ENCODE assay signal across 19 cellular contexts in genomic region chr1:89975540-89976125, GRCh38. TPM values are rescaled to one million over a fixed set of nuclear protein-coding genes. Genes with fewer than 3 reads are reported as not detected.
A peak's percentile ranks its signal among the peaks of the same experiment; 100 is the strongest.
DNase-seq lines count a peak whose midpoint lies in the region; ATAC-seq, FAIRE-seq and TF ChIP-seq lines count a peak whose summit lies in the region.
"Had no signal": no experiment of that assay in that cellular context is flagged by ENCODE, and none has a peak within 500 bp of the region (broad histone marks: within the 10 kb centered on the region; RNA-seq: fewer than 3 reads in every experiment).

No MANE protein-coding gene starts in this region.

- H3K4me3 ChIP-seq in A549 (no peak overlapping the region), PC-9 (peak overlapping the region; percentile 48; the same call in 1 of the 2 replicates), GM12878 (no peak overlapping the region), foreskin fibroblast (ENCODE audit: low read depth in 1 of 2, low read length in 2 of 2) (no peak overlapping the region)
- H3K4me3 ChIP-seq: mucosa of descending colon, ovary, sigmoid colon had no signal

- BruUV-seq in PC-9 (replicated peaks; lab: Mats Ljungman, UMichigan) (TSS peak; percentile 51), GM12878 (replicated peaks; lab: Mats Ljungman, UMichigan) (no TSS peak)

- TF ChIP-seq EP300 in A549 (IDR thresholded peaks at IDR 0.05) (no peak), GM12878 (IDR thresholded peaks at IDR 0.05; ENCODE audit: borderline replicate concordance in 1 of 2, control insufficient read depth in 1 of 2, low read depth in 2 of 2, low read length in 2 of 2) (no peak)

- RAD21 ChIA-PET in GM12878 (lab: Charles Lee; ENCODE audit: unreplicated experiment), result interaction anchor here (0.8 to 1.3 kb wide), 5 partner anchors 10 to 194 kb away, joined by 3 to 6 read pairs (median 4); no protein-coding TSS in a partner anchor

- H3K9me2 ChIP-seq in PC-9 (ENCODE audit: insufficient read depth), result no peaks in the 10 kb centered on the region

- no peak overlapping the region for H3K9ac ChIP-seq in GM12878 (ENCODE audit: control insufficient read depth, insufficient read depth, low read length)

- SMC1A ChIA-PET in GM12878 (lab: Charles Lee; ENCODE audit: uncharacterized antibody, unreplicated experiment), result interaction anchor here (0.6 to 1.2 kb wide), 5 partner anchors 11 to 181 kb away, joined by 3 to 6 read pairs (median 3); no protein-coding TSS in a partner anchor

- FAIRE-seq in A549 (lab: Jason Lieb, UNC) (no peak), GM12878 (lab: Jason Lieb, UNC) (no peak)
- FAIRE-seq: colon, frontal cortex had no signal

- CTCF ChIA-PET in A549 (lab: Yijun Ruan, JAX), result interaction anchor here (0.8 to 2.0 kb wide), 5 partner anchors 11 to 195 kb away, joined by 3 to 12 read pairs (median 3); no protein-coding TSS in a partner anchor
- CTCF ChIA-PET in PC-9 (lab: Charles Lee), result interaction anchor here (0.8 kb wide), 1 partner anchor 10 kb away, joined by 16 read pairs; no protein-coding TSS in a partner anchor
- CTCF ChIA-PET in GM12878 (lab: Yijun Ruan, JAX), result interaction anchor here (0.7 to 1.7 kb wide), 4 partner anchors 9 to 213 kb away, joined by 3 to 11 read pairs (median 4); no protein-coding TSS in a partner anchor

- TF ChIP-seq RAD21 in A549 (conservative IDR thresholded peaks at IDR 0.05 in 1 of 2, IDR thresholded peaks at IDR 0.05 in 1 of 2) (no peak), GM12878 (IDR thresholded peaks at IDR 0.05; ENCODE audit: insufficient read depth, low read depth, low read length) (no peak)

- H2AFZ ChIP-seq in PC-9, result 0 out of 2 replicates have a peak overlapping the region, but pooled peaks have one; percentile 0
- no peak overlapping the region for H2AFZ ChIP-seq in GM12878 (ENCODE audit: control insufficient read depth, low read depth, low read length)

- in situ Hi-C loops in KBM-7 (cut with MboI; ENCODE audit: low pct_unique_long_range_greater_than_20kb, low sequenced_read_pairs) (no loop called here), GM12878 (cut with MboI) (loop anchor here (25.0 kb wide), 2 partner anchors 338 to 463 kb away; partner anchors contain the start of genes LRRC8B and LRRC8C)

- intact Hi-C loops in PC-9 (cut with micrococcal nuclease; ENCODE audit: unreplicated experiment) (loop anchor here (1.0 kb wide), 4 partner anchors 12 to 85 kb away; no protein-coding TSS in a partner anchor), GM12878 (cut with micrococcal nuclease; ENCODE audit: unreplicated experiment) (no loop called here)

- H3K4me2 ChIP-seq in A549 (peak overlapping the region; percentile 70), PC-9 (peak overlapping the region; percentile 84), GM12878 (ENCODE audit: control insufficient read depth, insufficient read depth) (no peak overlapping the region)

- H3K36me3 ChIP-seq in PC-9 (ENCODE audit: low read depth), result no peaks in the 10 kb centered on the region
- no peaks in the 10 kb centered on the region for H3K36me3 ChIP-seq in GM12878 (ENCODE audit: control insufficient read depth in 2 of 2, insufficient read depth in 2 of 2, low read length in 1 of 2)
- H3K36me3 ChIP-seq: ovary, sigmoid colon had no signal

- no peak for DNase-seq in A549 (ENCODE audit: low read depth in 1 of 2, low spot score in 1 of 2)
- DNase-seq in KBM-7, result peak; percentile 39
- DNase-seq in PC-9, result peak in 1 of 2 experiments; percentile 80
- no peak for DNase-seq in GM12878 (ENCODE audit: low read depth, low spot score)
- DNase-seq in activated effector memory CD4-positive, alpha-beta T cell treated with anti-CD3 and anti-CD28 coated beads, Interleukin-2, amount 50 U/mL, for 16 hours, result no peak
- DNase-seq in T-helper 1 cell, result no peak
- DNase-seq in foreskin fibroblast, result no peak
- DNase-seq in AG08395 (ENCODE audit: low spot score), result no peak
- DNase-seq: activated CD4-positive, alpha-beta T cell treated with anti-CD3 and anti-CD28 coated beads, Interleukin-2, amount 10 ng/mL, durations not matched to agents 24 days and 14 days; activated naive CD4-positive, alpha-beta T cell treated with anti-CD3 and anti-CD28 coated beads, Interleukin-2, amount 50 U/mL, for 16 hours; left cardiac atrium; mucosa of descending colon; NCI-H1105; SHP77; sigmoid colon; substantia nigra had no signal

- H3K9me3 ChIP-seq in A549, result no peaks in the 10 kb centered on the region
- H3K9me3 ChIP-seq in PC-9 (ENCODE audit: insufficient read depth, low read depth), result 0 out of 2 replicates have a peak, but pooled peaks cover 3% of the 10 kb centered on the region
- no peaks in the 10 kb centered on the region for H3K9me3 ChIP-seq in GM12878 (replicated peaks; ENCODE audit: control insufficient read depth, insufficient read depth, low read length)
- H3K9me3 ChIP-seq: mucosa of descending colon, ovary, sigmoid colon had no signal

- peaks cover 65% of the 10 kb centered on the region for H3F3A ChIP-seq in PC-9 (ENCODE audit: insufficient read depth, low read depth)

- no peaks in the 10 kb centered on the region for H3K27me3 ChIP-seq in PC-9 (ENCODE audit: insufficient read depth, low read depth)
- H3K27me3 ChIP-seq in GM12878 (replicated peaks in 1 of 2; ENCODE audit: control insufficient read depth in 2 of 2, insufficient read depth in 2 of 2, low read length in 1 of 2), result no peaks in the 10 kb centered on the region
- H3K27me3 ChIP-seq: ovary, sigmoid colon had no signal

- peaks cover 56% of the 10 kb centered on the region for H3K4me1 ChIP-seq in A549
- peaks cover 72% of the 10 kb centered on the region for H3K4me1 ChIP-seq in PC-9 (replicated peaks; ENCODE audit: insufficient read depth)
- peaks cover 6% of the 10 kb centered on the region; the same call in 1 of the 2 replicates for H3K4me1 ChIP-seq in GM12878 (ENCODE audit: control insufficient read depth, insufficient read depth, low read length)

- TF ChIP-seq POLR2A in A549 (IDR thresholded peaks at IDR 0.05; ENCODE audit: low read length) (no peak), GM12878 (IDR thresholded peaks at IDR 0.05; ENCODE audit: low read depth, low read length) (no peak)

- H4K20me1 ChIP-seq in PC-9 (ENCODE audit: insufficient read depth), result no peaks in the 10 kb centered on the region
- no peaks in the 10 kb centered on the region for H4K20me1 ChIP-seq in GM12878 (ENCODE audit: control insufficient read depth, insufficient read depth)

- TF ChIP-seq CTCF in A549 (IDR thresholded peaks at IDR 0.05) (no peak), PC-9 (conservative IDR thresholded peaks at IDR 0.05) (no peak), GM12878 (IDR thresholded peaks at IDR 0.05 in 2 of 3, conservative IDR thresholded peaks at IDR 0.05 in 1 of 3; ENCODE audit: control insufficient read depth in 2 of 3, extremely low read depth in 1 of 3, insufficient read depth in 1 of 3, low read depth in 3 of 3, low read length in 3 of 3) (no peak), foreskin fibroblast (IDR thresholded peaks at IDR 0.05; ENCODE audit: low read depth, low read length) (no peak)

- POLR2A ChIA-PET in A549 (lab: Yijun Ruan, JAX), result interaction anchor here (1.1 kb wide), 1 partner anchor 19 kb away, joined by 3 read pairs; the partner anchor contains the start of gene ZNF326
- POLR2A ChIA-PET in PC-9 (lab: Charles Lee; ENCODE audit: unreplicated experiment), result interaction anchor here (0.5 to 0.8 kb wide), 7 partner anchors 21 to 167 kb away, joined by 3 to 14 read pairs (median 4); partner anchors contain the start of gene LRRC8D
- POLR2A ChIA-PET in GM12878 (lab: Charles Lee), result no interaction called here

- no peaks in the 10 kb centered on the region for H3K79me2 ChIP-seq in PC-9 (ENCODE audit: low read depth)
- no peaks in the 10 kb centered on the region for H3K79me2 ChIP-seq in GM12878 (ENCODE audit: control insufficient read depth, insufficient read depth, low read length)

- 29% methylated on average over 4 of the region's 4 CpGs for WGBS in A549 (ENCODE audit: missing lambda C conversion rate)
- 59% methylated on average over 4 of the region's 4 CpGs for WGBS in GM12878 (ENCODE audit: insufficient coverage, insufficient replicate concordance, low lambda C conversion rate, missing lambda C conversion rate)

- peak; percentile 60 to 63; a peak in 5 of 6 replicates for ATAC-seq in A549
- ATAC-seq in GM12878, result no peak

- H3K27ac ChIP-seq in A549 (peak overlapping the region; percentile 76 to 88), PC-9 (peak overlapping the region; percentile 99), GM12878 (ENCODE audit: control insufficient read depth, insufficient read depth) (no peak overlapping the region)

TF ChIP-seq in A549, 52 proteins besides CTCF, POLR2A, EP300 and RAD21 (continues in another document):
- TF ChIP-seq MYC (IDR thresholded peaks at IDR 0.05; ENCODE audit: borderline replicate concordance, low read length) (no peak), CBX2 (IDR thresholded peaks at IDR 0.05; ENCODE audit: borderline replicate concordance, low read depth) (no peak)

TF ChIP-seq in GM12878, 131 proteins besides CTCF, POLR2A, EP300 and RAD21 (continues in another document):
- TF ChIP-seq ETV6 (conservative IDR thresholded peaks at IDR 0.05 in 1 of 2, IDR thresholded peaks at IDR 0.05 in 1 of 2; ENCODE audit: borderline replicate concordance in 1 of 2, low read depth in 1 of 2), result peak in 1 of 2 experiments; percentile 28; a peak in 1 of 4 replicates
- TF ChIP-seq JUNB (IDR thresholded peaks at IDR 0.05), result peak; percentile 32

RNA-seq across cellular contexts. Expression of gene ZNF326, which starts 19.3 kb away (rescaled TPM):
- polyA plus RNA-seq in A549 (2011; rRNA removed), result 18.7 and 32.3 TPM in 2 replicates
- 15.9 and 17.6 TPM in 2 replicates for polyA plus RNA-seq in A549 (2012; cell fraction: cytosol; rRNA removed)
- 14.2 and 16.8 TPM in 2 replicates for polyA plus RNA-seq in A549 (2012; cell fraction: nucleus; rRNA removed)
- 47.8 to 52.2 TPM (median 50.0 TPM) in 3 replicates for polyA plus RNA-seq in A549 (2017; fragmentation: RNase III; extraction: RNeasy Plus Mini Kit Qiagen cat#74134 plus additional on column Dnase treatment)
- 12.4 and 12.7 TPM in 2 replicates for polyA minus RNA-seq in A549 (2011; rRNA and poly(A)+ RNA removed)
- 23.2 and 26.2 TPM in 2 replicates for total RNA-seq in PC-9 (2021)
- 69.2 and 73.8 TPM in 2 replicates for total RNA-seq in GM12878 (2013; cell fraction: nucleolus; rRNA removed)
- 7.2 and 7.4 TPM in 2 replicates for total RNA-seq in GM12878 (2014; rRNA removed)
- total RNA-seq in GM12878 (2014; rRNA removed; fragmentation: Illumina TruSeq; extraction: Trizol), result 14.4 and 16.8 TPM in 2 replicates
- total RNA-seq in GM12878 (2021), result 20.4 and 21.7 TPM in 2 replicates
- polyA plus RNA-seq in GM12878 (2011; ENCODE audit: low read depth), result 6.3 TPM
- polyA plus RNA-seq in GM12878 (2011; rRNA removed), result 23.8 and 33.0 TPM in 2 replicates
- polyA plus RNA-seq in GM12878 (2011; cell fraction: cytosol; rRNA removed), result 9.9 and 10.0 TPM in 2 replicates
- polyA plus RNA-seq in GM12878 (2011; cell fraction: nucleus; rRNA removed), result 21.4 and 26.5 TPM in 2 replicates
- 11.6 and 13.3 TPM in 2 replicates for polyA plus RNA-seq in GM12878 (2012)
- polyA plus RNA-seq in GM12878 (2014; fragmentation: Illumina TruSeq; extraction: Trizol), result 26.4 and 35.1 TPM in 2 replicates
- 10 to 100 TPM in 1 of 2 experiments, 1 to 10 TPM in 1; 7.1 to 11.1 TPM for polyA plus RNA-seq in GM12878 (2014; fragmentation: Nextera tagmentation; extraction: Ambion mirVana)
- polyA plus RNA-seq in GM12878 (2014; rRNA removed), result 18.1 and 22.2 TPM in 2 replicates
- 10 to 100 TPM; 26.0 to 29.4 TPM for polyA plus RNA-seq in GM12878 (2016; fragmentation: Nextera tagmentation; extraction: Ambion mirVana)
- polyA minus RNA-seq in GM12878 (2011; rRNA and poly(A)+ RNA removed), result 13.4 and 15.9 TPM in 2 replicates
- polyA minus RNA-seq in GM12878 (2011; cell fraction: cytosol; rRNA and poly(A)+ RNA removed), result 5.5 and 8.6 TPM in 2 replicates
- 31.4 and 42.0 TPM in 2 replicates for polyA minus RNA-seq in GM12878 (2011; cell fraction: nucleus; rRNA and poly(A)+ RNA removed)

Comparison
In these comparisons a context has a peak if more than half of its experiments do, and no peak if none do; other contexts are left out.
1. Of the 24 proteins assayed by ChIP-seq in both GM12878 and A549: peak only in GM12878: JUNB; only in A549: none; in both: none; in neither: 23.